2 cellular contexts compared by ENCODE assay signal in genomic region chr2:203913947-203914346, GRCh38.
TF ChIP-seq lines count a peak whose summit lies in the region.

No MANE protein-coding gene starts in this region.

TF ChIP-seq in WTC11, 78 proteins besides CTCF, POLR2A, EP300 and RAD21:
- TF ChIP-seq HMGXB4 (CRISPR knock-in tag; IDR thresholded peaks at IDR 0.05) (no peak), NFYB (CRISPR knock-in tag; conservative IDR thresholded peaks at IDR 0.05; ENCODE audit: low read depth) (peak; percentile 48)

TF ChIP-seq in HepG2, 621 proteins besides CTCF, POLR2A, EP300 and RAD21:
- TF ChIP-seq NFE2L1 (CRISPR knock-in tag; IDR thresholded peaks at IDR 0.05; ENCODE audit: borderline replicate concordance) = no peak
- TF ChIP-seq FOXP1 (IDR thresholded peaks at IDR 0.05) = no peak
- TF ChIP-seq FOXP1 (CRISPR knock-in tag; IDR thresholded peaks at IDR 0.05) = no peak
- TF ChIP-seq NFYC (CRISPR knock-in tag; IDR thresholded peaks at IDR 0.05) = peak; percentile 75
- TF ChIP-seq DNMT3B (CRISPR knock-in tag; conservative IDR thresholded peaks at IDR 0.05) = no peak
- peak; percentile 47; the same call in 1 of the 2 replicates for TF ChIP-seq POGZ (CRISPR knock-in tag; IDR thresholded peaks at IDR 0.05)
- no peak for TF ChIP-seq ERF (CRISPR knock-in tag; IDR thresholded peaks at IDR 0.05)
- peak; percentile 62 for TF ChIP-seq ZMYM4 (CRISPR knock-in tag; IDR thresholded peaks at IDR 0.05)
- no peak for TF ChIP-seq HOXA3 (CRISPR knock-in tag; IDR thresholded peaks at IDR 0.05)
- no peak for TF ChIP-seq ZNF616 (CRISPR knock-in tag; IDR thresholded peaks at IDR 0.05; ENCODE audit: low read depth)
- no peak for TF ChIP-seq CAMTA2 (CRISPR knock-in tag; IDR thresholded peaks at IDR 0.05; ENCODE audit: borderline replicate concordance)
- TF ChIP-seq HNF4A (CRISPR knock-in tag; IDR thresholded peaks at IDR 0.05) = peak; percentile 30; the same call in 1 of the 2 replicates
- TF ChIP-seq IRF9 (CRISPR knock-in tag; IDR thresholded peaks at IDR 0.05; ENCODE audit: borderline replicate concordance) = no peak
- no peak for TF ChIP-seq SIX4 (CRISPR knock-in tag; IDR thresholded peaks at IDR 0.05)
- TF ChIP-seq ZFP41 (CRISPR knock-in tag; IDR thresholded peaks at IDR 0.05; ENCODE audit: borderline replicate concordance) = no peak
- TF ChIP-seq NCOA2 (CRISPR knock-in tag; IDR thresholded peaks at IDR 0.05) = no peak
- TF ChIP-seq, protein P1, sequence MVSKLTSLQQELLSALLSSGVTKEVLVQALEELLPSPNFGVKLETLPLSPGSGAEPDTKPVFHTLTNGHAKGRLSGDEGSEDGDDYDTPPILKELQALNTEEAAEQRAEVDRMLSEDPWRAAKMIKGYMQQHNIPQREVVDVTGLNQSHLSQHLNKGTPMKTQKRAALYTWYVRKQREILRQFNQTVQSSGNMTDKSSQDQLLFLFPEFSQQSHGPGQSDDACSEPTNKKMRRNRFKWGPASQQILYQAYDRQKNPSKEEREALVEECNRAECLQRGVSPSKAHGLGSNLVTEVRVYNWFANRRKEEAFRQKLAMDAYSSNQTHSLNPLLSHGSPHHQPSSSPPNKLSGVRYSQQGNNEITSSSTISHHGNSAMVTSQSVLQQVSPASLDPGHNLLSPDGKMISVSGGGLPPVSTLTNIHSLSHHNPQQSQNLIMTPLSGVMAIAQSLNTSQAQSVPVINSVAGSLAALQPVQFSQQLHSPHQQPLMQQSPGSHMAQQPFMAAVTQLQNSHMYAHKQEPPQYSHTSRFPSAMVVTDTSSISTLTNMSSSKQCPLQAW (CRISPR knock-in tag; IDR thresholded peaks at IDR 0.05) = no peak
- TF ChIP-seq, protein P2, sequence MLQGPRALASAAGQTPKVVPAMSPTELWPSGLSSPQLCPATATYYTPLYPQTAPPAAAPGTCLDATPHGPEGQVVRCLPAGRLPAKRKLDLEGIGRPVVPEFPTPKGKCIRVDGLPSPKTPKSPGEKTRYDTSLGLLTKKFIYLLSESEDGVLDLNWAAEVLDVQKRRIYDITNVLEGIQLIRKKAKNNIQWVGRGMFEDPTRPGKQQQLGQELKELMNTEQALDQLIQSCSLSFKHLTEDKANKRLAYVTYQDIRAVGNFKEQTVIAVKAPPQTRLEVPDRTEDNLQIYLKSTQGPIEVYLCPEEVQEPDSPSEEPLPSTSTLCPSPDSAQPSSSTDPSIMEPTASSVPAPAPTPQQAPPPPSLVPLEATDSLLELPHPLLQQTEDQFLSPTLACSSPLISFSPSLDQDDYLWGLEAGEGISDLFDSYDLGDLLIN (CRISPR knock-in tag; IDR thresholded peaks at IDR 0.05; ENCODE audit: borderline replicate concordance) = no peak
- TF ChIP-seq, protein P3, sequence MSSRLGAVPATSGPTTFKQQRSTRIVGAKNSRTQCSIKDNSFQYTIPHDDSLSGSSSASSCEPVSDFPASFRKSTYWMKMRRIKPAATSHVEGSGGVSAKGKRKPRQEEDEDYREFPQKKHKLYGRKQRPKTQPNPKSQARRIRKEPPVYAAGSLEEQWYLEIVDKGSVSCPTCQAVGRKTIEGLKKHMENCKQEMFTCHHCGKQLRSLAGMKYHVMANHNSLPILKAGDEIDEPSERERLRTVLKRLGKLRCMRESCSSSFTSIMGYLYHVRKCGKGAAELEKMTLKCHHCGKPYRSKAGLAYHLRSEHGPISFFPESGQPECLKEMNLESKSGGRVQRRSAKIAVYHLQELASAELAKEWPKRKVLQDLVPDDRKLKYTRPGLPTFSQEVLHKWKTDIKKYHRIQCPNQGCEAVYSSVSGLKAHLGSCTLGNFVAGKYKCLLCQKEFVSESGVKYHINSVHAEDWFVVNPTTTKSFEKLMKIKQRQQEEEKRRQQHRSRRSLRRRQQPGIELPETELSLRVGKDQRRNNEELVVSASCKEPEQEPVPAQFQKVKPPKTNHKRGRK (CRISPR knock-in tag; IDR thresholded peaks at IDR 0.05) = no peak
- TF ChIP-seq ZBTB46 (CRISPR knock-in tag; IDR thresholded peaks at IDR 0.05; ENCODE audit: borderline replicate concordance) = no peak
- TF ChIP-seq, protein P4, sequence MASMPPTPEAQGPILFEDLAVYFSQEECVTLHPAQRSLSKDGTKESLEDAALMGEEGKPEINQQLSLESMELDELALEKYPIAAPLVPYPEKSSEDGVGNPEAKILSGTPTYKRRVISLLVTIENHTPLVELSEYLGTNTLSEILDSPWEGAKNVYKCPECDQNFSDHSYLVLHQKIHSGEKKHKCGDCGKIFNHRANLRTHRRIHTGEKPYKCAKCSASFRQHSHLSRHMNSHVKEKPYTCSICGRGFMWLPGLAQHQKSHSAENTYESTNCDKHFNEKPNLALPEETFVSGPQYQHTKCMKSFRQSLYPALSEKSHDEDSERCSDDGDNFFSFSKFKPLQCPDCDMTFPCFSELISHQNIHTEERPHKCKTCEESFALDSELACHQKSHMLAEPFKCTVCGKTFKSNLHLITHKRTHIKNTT (CRISPR knock-in tag; IDR thresholded peaks at IDR 0.05) = no peak
- no peak for TF ChIP-seq ZNF207 (IDR thresholded peaks at IDR 0.05; ENCODE audit: borderline replicate concordance)
- TF ChIP-seq ATF7-NPFF (CRISPR knock-in tag; IDR thresholded peaks at IDR 0.05; ENCODE audit: low read depth) = no peak
- peak; percentile 69 for TF ChIP-seq NFYB (CRISPR knock-in tag; IDR thresholded peaks at IDR 0.05)
- TF ChIP-seq TGIF2 (CRISPR knock-in tag; IDR thresholded peaks at IDR 0.05) = no peak
- TF ChIP-seq ZNF274 (CRISPR knock-in tag; IDR thresholded peaks at IDR 0.05) = no peak
- TF ChIP-seq LCORL (IDR thresholded peaks at IDR 0.05) = peak; percentile 37; the same call in 1 of the 2 replicates
- no peak for TF ChIP-seq LCORL (CRISPR knock-in tag; IDR thresholded peaks at IDR 0.05)
- TF ChIP-seq RFX3 (CRISPR knock-in tag; IDR thresholded peaks at IDR 0.05) = no peak
